Comparison of ENCODE assay signal across 1 cellular context in genomic region chr2:200975672-200976071, GRCh38.
TF ChIP-seq lines count a peak whose summit lies in the region.

No MANE protein-coding gene starts in this region.

TF ChIP-seq in HEK293, 187 proteins besides CTCF, POLR2A, EP300 and RAD21 (continued from another document):
- TF ChIP-seq PRDM6 (tag by site-specific recombination; IDR thresholded peaks at IDR 0.05) (0 out of 2 replicates have a peak, but pooled peaks have one; percentile 29), ZNF747 (tag by site-specific recombination; IDR thresholded peaks at IDR 0.05) (no peak), OVOL3 (tag by site-specific recombination; IDR thresholded peaks at IDR 0.05) (no peak)
TF ChIP-seq in HEK293: peak in this region for 1.
